20 cellular contexts compared by ENCODE assay signal in genomic region chr18:74534981-74535649, GRCh38. TPM values are rescaled to one million over a fixed set of nuclear protein-coding genes. Genes with fewer than 3 reads are reported as not detected.
A peak's percentile ranks its signal among the peaks of the same experiment; 100 is the strongest.
DNase-seq lines count a peak whose midpoint lies in the region; ATAC-seq, FAIRE-seq and TF ChIP-seq lines count a peak whose summit lies in the region.
"Had no signal": no experiment of that assay in that cellular context is flagged by ENCODE, and none has a peak within 500 bp of the region (broad histone marks: within the 10 kb centered on the region; RNA-seq: fewer than 3 reads in every experiment).

No MANE protein-coding gene starts in this region.

- H3K4me3 Mint-ChIP-seq in CD14-positive monocyte, result no peak overlapping the region
- H3K4me3 Mint-ChIP-seq: T-cell had no signal

- peak overlapping the region; percentile 81 for H3K27ac ChIP-seq in angular gyrus (ENCODE audit: low read depth, low read length)
- H3K27ac ChIP-seq: parathyroid adenoma had no signal

- TF ChIP-seq CTCF in CD14-positive monocyte (IDR thresholded peaks at IDR 0.05), result no peak

- no peaks in the 10 kb centered on the region for H3K36me3 Mint-ChIP-seq in CD14-positive monocyte
- H3K36me3 Mint-ChIP-seq: activated naive CD4-positive, alpha-beta T cell treated with anti-CD3 and anti-CD28 coated beads, Interleukin-2, amount 50 U/mL, for 72 hours; T-cell had no signal

- ATAC-seq in GM19395 (IDR thresholded peaks at IDR 0.05; ENCODE audit: unreplicated experiment) (peak; percentile 71), HG02852 (IDR thresholded peaks at IDR 0.05; ENCODE audit: unreplicated experiment) (peak; percentile 65), HG02970 (IDR thresholded peaks at IDR 0.05; ENCODE audit: low FRiP score, unreplicated experiment) (no peak), HG02610 (IDR thresholded peaks at IDR 0.05; ENCODE audit: unreplicated experiment) (no peak)
- ATAC-seq: activated naive CD4-positive, alpha-beta T cell treated with anti-CD3 and anti-CD28 coated beads, Interleukin-2, amount 50 U/mL, for 72 hours; HCT116; T-cell had no signal

- H3K9me3 Mint-ChIP-seq in CD14-positive monocyte, result peaks cover 0 to 7% (median 0%) of the 10 kb centered on the region in 7 donors
- H3K9me3 Mint-ChIP-seq: activated naive CD4-positive, alpha-beta T cell treated with anti-CD3 and anti-CD28 coated beads, Interleukin-2, amount 50 U/mL, for 72 hours; T-cell had no signal

- no peak overlapping the region for H3K27ac Mint-ChIP-seq in CD14-positive monocyte
- H3K27ac Mint-ChIP-seq: activated naive CD4-positive, alpha-beta T cell treated with anti-CD3 and anti-CD28 coated beads, Interleukin-2, amount 50 U/mL, for 72 hours; T-cell had no signal

- FAIRE-seq in GM19239 (lab: Jason Lieb, UNC), result no peak
- FAIRE-seq: endometrium, RCC 7860 had no signal

- intact Hi-C loops in CD14-positive monocyte (cut with micrococcal nuclease), result no loop called here

- DNase-seq in CD14-positive monocyte (ENCODE audit: low spot score) (peak; percentile 10), GM19239 (ENCODE audit: insufficient read length, low spot score) (no peak), CD1c-positive myeloid dendritic cell (ENCODE audit: extremely low spot score) (no peak)
- DNase-seq: activated CD8-positive, alpha-beta memory T cell treated with anti-CD3 and anti-CD28 coated beads, Interleukin-2, amount 50 U/mL, for 48 hours; Caco-2; foreskin melanocyte; IMR-90; NCI-H1092; stimulated activated CD4-positive, alpha-beta T cell treated with anti-CD3 and anti-CD28 coated beads, Interleukin-12 subunit alpha, Interleukin-12 subunit beta, amount 100 ng/mL, for 4 hours; T-cell had no signal

- peaks cover 0 to 2% (median 2%) of the 10 kb centered on the region in 3 donors for H3K27me3 Mint-ChIP-seq in CD14-positive monocyte (ENCODE audit: low read depth in 3 of 3)

- H3K4me1 Mint-ChIP-seq in CD14-positive monocyte, result peaks cover 3% of the 10 kb centered on the region

RNA-seq across cellular contexts. Expression of gene CNDP1, which starts 0.8 kb away (rescaled TPM):
- not detected for polyA plus RNA-seq in CD14-positive monocyte
- polyA plus RNA-seq: IMR-90 had no signal

RNA-seq across cellular contexts. Expression of gene CNDP2, which starts 39.0 kb away (rescaled TPM):
- polyA plus RNA-seq in CD14-positive monocyte, result 100 to 1,000 TPM; 103 to 186 TPM

Comparison
In these comparisons a context has a peak if more than half of its experiments do, and no peak if none do; other contexts are left out.
1. ATAC-seq: peak in GM19395 (single experiment) and HG02852 (single experiment); none in HG02970 (single experiment) and HG02610 (single experiment).